12 cellular contexts compared by ENCODE assay signal in genomic region chr16:55542459-55543082, GRCh38. TPM values are rescaled to one million over a fixed set of nuclear protein-coding genes. Genes with fewer than 3 reads are reported as not detected.
DNase-seq lines count a peak whose midpoint lies in the region; TF ChIP-seq lines count a peak whose summit lies in the region.
"Had no signal": no experiment of that assay in that cellular context is flagged by ENCODE, and none has a peak within 500 bp of the region (broad histone marks: within the 10 kb centered on the region; RNA-seq: fewer than 3 reads in every experiment).

No MANE protein-coding gene starts in this region.

- DNase-seq in Daoy (ENCODE audit: low read depth): peak; percentile 55
- DNase-seq in HT1080 (ENCODE audit: low read depth): peak; percentile 79
- DNase-seq in mammary epithelial cell: peak; percentile 70
- peak; percentile 54 for DNase-seq in kidney tubule cell (ENCODE audit: low spot score)
- DNase-seq in SW480 (ENCODE audit: low spot score): no peak
- no peak for DNase-seq in NCI-H748 treated with DMSO at 0.1 percent for 48 hours (lab: John Stamatoyannopoulos, UW)
- no peak for DNase-seq in BE2C
- DNase-seq in stimulated activated CD4-positive, alpha-beta T cell treated with anti-CD3 and anti-CD28 coated beads, Interleukin-1b, Interleukin-23, amount 100 ng/mL, for 48 hours: no peak
- DNase-seq: head of caudate nucleus had no signal

- H3K4me3 ChIP-seq in mammary epithelial cell (replicated peaks in 1 of 3; ENCODE audit: insufficient read depth in 1 of 3, low read depth in 2 of 3, low read length in 3 of 3) (no peak overlapping the region), BE2C (ENCODE audit: low read depth, low read length) (no peak overlapping the region)

- no peak overlapping the region for H3K27ac ChIP-seq in mammary epithelial cell (ENCODE audit: insufficient read depth, low read depth, low read length)
- H3K27ac ChIP-seq: parathyroid adenoma had no signal

- CTCF ChIA-PET in mammary epithelial cell (lab: Charles Lee; ENCODE audit: low non-redundant PET): no interaction called here

- H3K4me1 ChIP-seq in mammary epithelial cell (ENCODE audit: insufficient read depth, low read length) (peaks cover 30% of the 10 kb centered on the region), BE2C (peaks cover 19% of the 10 kb centered on the region)
- H3K4me1 ChIP-seq: parathyroid adenoma had no signal

- no peak overlapping the region for H3K9ac ChIP-seq in mammary epithelial cell (ENCODE audit: insufficient read depth, low read length)
- H3K9ac ChIP-seq: parathyroid adenoma had no signal

- TF ChIP-seq CTCF in mammary epithelial cell (conservative IDR thresholded peaks at IDR 0.05 in 1 of 2, IDR thresholded peaks at IDR 0.05 in 1 of 2; ENCODE audit: extremely low read depth in 1 of 2, insufficient read depth in 1 of 2, low read depth in 1 of 2, low read length in 2 of 2): no peak
- TF ChIP-seq CTCF in BE2C (IDR thresholded peaks at IDR 0.05; ENCODE audit: low read depth, low read length): no peak

- intact Hi-C loops in mammary epithelial cell (cut with micrococcal nuclease): loop anchor here (1.0 to 2.0 kb wide), 4 partner anchors 47 to 300 kb away; no protein-coding TSS in a partner anchor

- no peak overlapping the region for H2AFZ ChIP-seq in mammary epithelial cell (ENCODE audit: low read depth, low read length)
- H2AFZ ChIP-seq: parathyroid adenoma had no signal

- no TSS peak for BruUV-seq in mammary epithelial cell (replicated peaks; lab: Mats Ljungman, UMichigan)

- H3K36me3 ChIP-seq in mammary epithelial cell (ENCODE audit: insufficient read depth, low read length) (peaks cover 5% of the 10 kb centered on the region), BE2C (peaks cover 26% of the 10 kb centered on the region)

- no peaks in the 10 kb centered on the region for H3K9me3 ChIP-seq in mammary epithelial cell (replicated peaks; ENCODE audit: insufficient read depth, low read length)
- no peaks in the 10 kb centered on the region for H3K9me3 ChIP-seq in BE2C

- no peaks in the 10 kb centered on the region for H4K20me1 ChIP-seq in mammary epithelial cell (ENCODE audit: insufficient read depth, low read length)

- dilution Hi-C loops in mammary epithelial cell (cut with HindIII; ENCODE audit: low sequenced_read_pairs): no loop called here

- no peak overlapping the region for H3K4me2 ChIP-seq in mammary epithelial cell (ENCODE audit: insufficient read depth, low read depth, low read length)

- 100% methylated on average over 1 of the region's 1 CpG for WGBS in mammary epithelial cell (ENCODE audit: low coverage, missing lambda C conversion rate)

- in situ Hi-C loops in mammary epithelial cell (cut with MboI; ENCODE audit: low sequenced_read_pairs in 2 of 2): loop anchor here in 1 of 2 donors (5.0 kb wide), 1 partner anchor 75 kb away; no protein-coding TSS in a partner anchor

- no peaks in the 10 kb centered on the region for H3K79me2 ChIP-seq in mammary epithelial cell (ENCODE audit: insufficient read depth, low read length)

- no peaks in the 10 kb centered on the region for H3K27me3 ChIP-seq in mammary epithelial cell (ENCODE audit: insufficient read depth, low read length)
- H3K27me3 ChIP-seq in BE2C: no peaks in the 10 kb centered on the region

RNA-seq across cellular contexts. Expression of gene CAPNS2, which starts 23.9 kb away (rescaled TPM):
- total RNA-seq in Daoy (2014; rRNA removed; shearing (Covaris generic)): not detected in 2 replicates
- total RNA-seq in HT1080 (2014; rRNA removed; shearing (Covaris generic)): 0.08 TPM in 1 of 2 replicates, not detected in the other
- 0.11 TPM in 1 of 2 replicates, not detected in the other for polyA plus RNA-seq in HT1080 (2015; cell fraction: cytosol; rRNA removed)
- polyA plus RNA-seq in HT1080 (2015; cell fraction: nucleus; rRNA removed): 0.76 TPM in 1 of 2 replicates, not detected in the other
- total RNA-seq in mammary epithelial cell: 1 to 10 TPM; 1.8 to 3.2 TPM
- polyA plus RNA-seq in mammary epithelial cell: 0.82 TPM
- polyA minus RNA-seq in mammary epithelial cell: not detected
- 0.59 TPM for polyA plus RNA-seq in BE2C (2012; ENCODE audit: insufficient read depth, insufficient read length, low read depth)
- total RNA-seq: activated T-helper 2 cell treated with anti-CD3 and anti-CD28 coated beads, Interferon-gamma antibody, Interleukin-2, Interleukin-4, amounts not matched to agents 10 μg/mL and 5 μg/mL and 100 μg/mL, durations not matched to agents 14 hours and 24 hours and 36 hours; NCI-H460 had no signal

RNA-seq across cellular contexts. Expression of gene LPCAT2, which starts 33.7 kb away (rescaled TPM):
- 0.45 and 0.69 TPM in 2 replicates for total RNA-seq in Daoy (2014; rRNA removed; shearing (Covaris generic))
- 11.5 and 11.9 TPM in 2 replicates for total RNA-seq in HT1080 (2014; rRNA removed; shearing (Covaris generic))
- polyA plus RNA-seq in HT1080 (2015; cell fraction: cytosol; rRNA removed): 10.0 and 13.6 TPM in 2 replicates
- 21.9 and 25.6 TPM in 2 replicates for polyA plus RNA-seq in HT1080 (2015; cell fraction: nucleus; rRNA removed)
- total RNA-seq in mammary epithelial cell: 100 to 1,000 TPM in 1 of 2 donors, 10 to 100 TPM in 1; 50.5 to 173 TPM
- 32.4 TPM for polyA plus RNA-seq in mammary epithelial cell
- 109 TPM for polyA minus RNA-seq in mammary epithelial cell
- polyA plus RNA-seq in BE2C (2012; ENCODE audit: insufficient read depth, insufficient read length, low read depth): 10.9 TPM

Comparison
In these comparisons a context has a peak if more than half of its experiments do, and no peak if none do; other contexts are left out.
1. DNase-seq: peak in Daoy (single experiment), HT1080 (single experiment), mammary epithelial cell (single experiment) and kidney tubule cell (single experiment); none in SW480 (single experiment), NCI-H748 treated with DMSO at 0.1 percent for 48 hours (single experiment), BE2C (single experiment) and stimulated activated CD4-positive, alpha-beta T cell treated with anti-CD3 and anti-CD28 coated beads, Interleukin-1b, Interleukin-23, amount 100 ng/mL, for 48 hours (single experiment).